ENCODE assay signal across 28 cellular contexts in genomic region chr17:43826206-43826605, GRCh38. TPM values are rescaled to one million over a fixed set of nuclear protein-coding genes. Genes with fewer than 3 reads are reported as not detected.
DNase-seq lines count a peak whose midpoint lies in the region; ATAC-seq, FAIRE-seq and TF ChIP-seq lines count a peak whose summit lies in the region.
"Had no signal": no experiment of that assay in that cellular context is flagged by ENCODE, and none has a peak within 500 bp of the region (broad histone marks: within the 10 kb centered on the region; RNA-seq: fewer than 3 reads in every experiment).

No MANE protein-coding gene starts in this region.

- ATAC-seq in HG02798 (IDR thresholded peaks at IDR 0.05; ENCODE audit: poor library complexity, unreplicated experiment): no peak
- ATAC-seq: A549, GM12878, GM23338 had no signal

- H2AFZ ChIP-seq in endothelial cell of umbilical vein (ENCODE audit: low read depth, low read length) (no peak overlapping the region), neural progenitor cell (replicated peaks) (no peak overlapping the region)
- H2AFZ ChIP-seq: GM23338 had no signal

- H3K36me3 Mint-ChIP-seq in osteocyte (ENCODE audit: unreplicated experiment): peaks cover 10% of the 10 kb centered on the region
- H3K36me3 Mint-ChIP-seq in neural progenitor cell: peaks cover 2% of the 10 kb centered on the region
- H3K36me3 Mint-ChIP-seq: CD8-positive, alpha-beta memory T cell had no signal

- TF ChIP-seq POLR2A in endothelial cell of umbilical vein (IDR thresholded peaks at IDR 0.05; ENCODE audit: low read depth, low read length) (no peak), sigmoid colon (IDR thresholded peaks at IDR 0.05) (no peak)

- no peak overlapping the region for H3K4me2 ChIP-seq in endothelial cell of umbilical vein (ENCODE audit: insufficient read depth, low read length)
- H3K4me2 ChIP-seq in neural progenitor cell: no peak overlapping the region
- H3K4me2 ChIP-seq: A549; BLaER1 treated with 17β-estradiol and CSF1 and Interleukin-3, amounts not matched to agents 10 nM and 100 nM; GM23338 had no signal

- H3K4me1 ChIP-seq in left ventricle myocardium inferior (peaks cover 94% of the 10 kb centered on the region), endothelial cell of umbilical vein (ENCODE audit: control insufficient read depth, extremely low read depth, insufficient read depth, low read length) (no peaks in the 10 kb centered on the region), sigmoid colon (peaks cover 0 to 14% (median 5%) of the 10 kb centered on the region in 4 donors), neural progenitor cell (no peaks in the 10 kb centered on the region)
- H3K4me1 ChIP-seq: BE2C, HAP-1 had no signal

- H3K4me1 Mint-ChIP-seq in osteocyte (ENCODE audit: unreplicated experiment) (peaks cover 2% of the 10 kb centered on the region), neural progenitor cell (peaks cover 9% of the 10 kb centered on the region)
- H3K4me1 Mint-ChIP-seq: CD14-positive monocyte had no signal

- TF ChIP-seq CTCF in left ventricle myocardium inferior (IDR thresholded peaks at IDR 0.05; ENCODE audit: borderline replicate concordance): no peak
- no peak for TF ChIP-seq CTCF in bronchial epithelial cell (IDR thresholded peaks at IDR 0.05; ENCODE audit: insufficient read depth, low read length, severe bottlenecking)
- no peak for TF ChIP-seq CTCF in endothelial cell of umbilical vein (IDR thresholded peaks at IDR 0.05; ENCODE audit: extremely low read depth in 1 of 2, insufficient read depth in 1 of 2, low read depth in 1 of 2, low read length in 2 of 2)
- TF ChIP-seq CTCF in sigmoid colon (IDR thresholded peaks at IDR 0.05): no peak
- TF ChIP-seq CTCF in osteocyte (IDR thresholded peaks at IDR 0.05): no peak
- no peak for TF ChIP-seq CTCF in neural progenitor cell (IDR thresholded peaks at IDR 0.05)

- POLR2A ChIA-PET in endothelial cell of umbilical vein (lab: Charles Lee): no interaction called here

- 94 to 95% methylated on average over 7 of the region's 7 CpGs for WGBS in sigmoid colon, 2 donors

- H3K79me2 ChIP-seq in endothelial cell of umbilical vein (ENCODE audit: control insufficient read depth, insufficient read depth, low read length) (no peaks in the 10 kb centered on the region), neural progenitor cell (ENCODE audit: low read depth) (no peaks in the 10 kb centered on the region)

- H3K27ac Mint-ChIP-seq in osteocyte (ENCODE audit: unreplicated experiment) (no peak overlapping the region), neural progenitor cell (no peak overlapping the region)
- H3K27ac Mint-ChIP-seq: CD14-positive monocyte; CD4-positive, alpha-beta T cell; CD8-positive, alpha-beta memory T cell; GM23338; HFFc6 had no signal

- no peak overlapping the region for H3K4me3 ChIP-seq in left ventricle myocardium inferior
- no peak overlapping the region for H3K4me3 ChIP-seq in bronchial epithelial cell (ENCODE audit: low read depth, low read length)
- no peak overlapping the region for H3K4me3 ChIP-seq in endothelial cell of umbilical vein (replicated peaks in 1 of 3; ENCODE audit: insufficient read depth in 1 of 3, low read depth in 1 of 3, low read length in 3 of 3)
- H3K4me3 ChIP-seq in sigmoid colon: no peak overlapping the region
- no peak overlapping the region for H3K4me3 ChIP-seq in neural progenitor cell
- H3K4me3 ChIP-seq: A549; BLaER1 treated with 17β-estradiol and CSF1 and Interleukin-3, amounts not matched to agents 10 nM and 100 nM; GM12878; GM23338; HAP-1 had no signal

- H4K20me1 ChIP-seq in endothelial cell of umbilical vein (replicated peaks; ENCODE audit: control insufficient read depth, extremely low read depth, insufficient read depth, low read length) (no peaks in the 10 kb centered on the region), neural progenitor cell (ENCODE audit: low read depth) (no peaks in the 10 kb centered on the region)

- dilution Hi-C loops in endothelial cell of umbilical vein (cut with MboI; ENCODE audit: extremely low pct_ligation_motif_present, low sequenced_read_pairs): no loop called here

- H3K27me3 ChIP-seq in left ventricle myocardium inferior (ENCODE audit: low read depth) (no peaks in the 10 kb centered on the region), bronchial epithelial cell (ENCODE audit: control insufficient read depth, insufficient read depth, low read length) (no peaks in the 10 kb centered on the region), endothelial cell of umbilical vein (ENCODE audit: control insufficient read depth in 2 of 2, insufficient read depth in 2 of 2, low read length in 2 of 2) (no peaks in the 10 kb centered on the region), sigmoid colon (no peaks in the 10 kb centered on the region), neural progenitor cell (peaks cover 2% of the 10 kb centered on the region)
- H3K27me3 ChIP-seq: BE2C; BLaER1 treated with 17β-estradiol and CSF1 and Interleukin-3, amounts not matched to agents 10 nM and 100 nM had no signal

- peak overlapping the region; percentile 93 for H3K27ac ChIP-seq in left ventricle myocardium inferior (replicated peaks)
- no peak overlapping the region for H3K27ac ChIP-seq in endothelial cell of umbilical vein (ENCODE audit: insufficient read depth, low read depth, low read length)
- H3K27ac ChIP-seq in sigmoid colon: no peak overlapping the region
- H3K27ac ChIP-seq in neural progenitor cell: no peak overlapping the region
- H3K27ac ChIP-seq: A549; BLaER1 treated with 17β-estradiol and CSF1 and Interleukin-3, amounts not matched to agents 10 nM and 100 nM had no signal

- H3K9me3 Mint-ChIP-seq in osteocyte (ENCODE audit: unreplicated experiment) (no peaks in the 10 kb centered on the region), neural progenitor cell (no peaks in the 10 kb centered on the region)
- H3K9me3 Mint-ChIP-seq: CD14-positive monocyte; CD4-positive, alpha-beta T cell; CD8-positive, alpha-beta memory T cell; GM23338; HFFc6 had no signal

- H3F3A ChIP-seq in neural progenitor cell (ENCODE audit: low read depth): no peaks in the 10 kb centered on the region

- H3K9ac ChIP-seq in endothelial cell of umbilical vein (replicated peaks; ENCODE audit: extremely low read depth, insufficient read depth, low read length) (no peak overlapping the region), neural progenitor cell (no peak overlapping the region)
- H3K9ac ChIP-seq: BLaER1 treated with 17β-estradiol and CSF1 and Interleukin-3, amounts not matched to agents 10 nM and 100 nM had no signal

- H3K9me1 ChIP-seq in endothelial cell of umbilical vein (replicated peaks; ENCODE audit: control insufficient read depth, extremely low read depth, insufficient read depth, low read length): no peaks in the 10 kb centered on the region

- FAIRE-seq in bronchial epithelial cell (lab: Jason Lieb, UNC) (peak; percentile 50), endothelial cell of umbilical vein (lab: Jason Lieb, UNC) (peak; percentile 43)
- FAIRE-seq: A549, D721Med, GM12878, GM19239 had no signal

- BruUV-seq in endothelial cell of umbilical vein (replicated peaks; lab: Mats Ljungman, UMichigan): no TSS peak

- peaks cover 74% of the 10 kb centered on the region for H3K36me3 ChIP-seq in left ventricle myocardium inferior
- H3K36me3 ChIP-seq in bronchial epithelial cell (ENCODE audit: control insufficient read depth, insufficient read depth, low read length): peaks cover 26% of the 10 kb centered on the region
- H3K36me3 ChIP-seq in endothelial cell of umbilical vein (ENCODE audit: control insufficient read depth in 2 of 2, extremely low read depth in 1 of 2, insufficient read depth in 2 of 2, low read length in 2 of 2): peaks cover 2 to 5% of the 10 kb centered on the region in 2 experiments
- H3K36me3 ChIP-seq in sigmoid colon: peaks cover 0 to 52% (median 10%) of the 10 kb centered on the region in 4 donors
- no peaks in the 10 kb centered on the region for H3K36me3 ChIP-seq in neural progenitor cell
- H3K36me3 ChIP-seq: BE2C had no signal

- H3K4me3 Mint-ChIP-seq in osteocyte (ENCODE audit: unreplicated experiment) (no peak overlapping the region), neural progenitor cell (no peak overlapping the region)
- H3K4me3 Mint-ChIP-seq: CD14-positive monocyte; CD4-positive, alpha-beta T cell; CD8-positive, alpha-beta memory T cell; GM23338; HFFc6 had no signal

- H3K9me3 ChIP-seq in left ventricle myocardium inferior (replicated peaks): no peaks in the 10 kb centered on the region
- no peaks in the 10 kb centered on the region for H3K9me3 ChIP-seq in endothelial cell of umbilical vein (replicated peaks; ENCODE audit: control insufficient read depth, insufficient read depth, low read length)
- no peaks in the 10 kb centered on the region for H3K9me3 ChIP-seq in sigmoid colon
- H3K9me3 ChIP-seq in neural progenitor cell (ENCODE audit: low read depth): no peaks in the 10 kb centered on the region
- H3K9me3 ChIP-seq: A549; BE2C; BLaER1 treated with 17β-estradiol and CSF1 and Interleukin-3, amounts not matched to agents 10 nM and 100 nM; HAP-1 had no signal

- TF ChIP-seq EP300 in sigmoid colon (IDR thresholded peaks at IDR 0.05): no peak

- intact Hi-C loops in left ventricle myocardium inferior (cut with micrococcal nuclease) (no loop called here), cardiac septum (cut with DNase I) (no loop called here), endothelial cell of umbilical vein (cut with micrococcal nuclease) (no loop called here), sigmoid colon (cut with DNase I) (no loop called here)

- CTCF ChIA-PET in endothelial cell of umbilical vein (lab: Charles Lee): interaction anchor here (1.6 kb wide), 1 partner anchor 20 kb away, joined by 8 read pairs; no protein-coding TSS in a partner anchor

- DNase-seq in left ventricle myocardium inferior: no peak
- no peak for DNase-seq in cardiac septum (ENCODE audit: low spot score)
- no peak for DNase-seq in bronchial epithelial cell (ENCODE audit: low read depth)
- DNase-seq in endothelial cell of umbilical vein (ENCODE audit: low read depth, low spot score): no peak
- DNase-seq in sigmoid colon: peak; percentile 12
- no peak for DNase-seq in osteocyte (ENCODE audit: extremely low spot score, unreplicated experiment)
- no peak for DNase-seq in neural progenitor cell (ENCODE audit: low spot score)
- DNase-seq: 8988T; ACHN; AML-193; BE2C; CD4-positive, alpha-beta T cell; CD8-positive, alpha-beta memory T cell; DMS 273 treated with DMSO at 0.1 percent for 48 hours; DMS79; EL; GDM1; HFFc6 had no signal

- no peaks in the 10 kb centered on the region for H3K27me3 Mint-ChIP-seq in osteocyte (ENCODE audit: unreplicated experiment)
- peaks cover 8% of the 10 kb centered on the region for H3K27me3 Mint-ChIP-seq in neural progenitor cell (ENCODE audit: insufficient read depth, low read depth)

RNA-seq across cellular contexts. Expression of gene MPP3, which starts 6.7 kb away (rescaled TPM):
- total RNA-seq in left ventricle myocardium inferior (35.2 TPM), cardiac septum (20.0 TPM), bronchial epithelial cell (7.2 and 9.7 TPM in 2 replicates), endothelial cell of umbilical vein (10.8 and 11.3 TPM in 2 replicates), sigmoid colon (10 to 100 TPM in 1 of 4 donors, 1 to 10 TPM in 3; 5.0 to 10.5 (median 6.0) TPM), osteocyte (5.9 and 6.1 TPM in 2 replicates), neural progenitor cell (ENCODE audit: low replicate concordance) (6.1 and 7.0 TPM in 2 replicates)
- polyA plus RNA-seq in endothelial cell of umbilical vein (5.4 and 6.1 TPM in 2 replicates), sigmoid colon (1 to 10 TPM in 2 of 3 donors, under 1 TPM in 1; 0.23 to 1.9 (median 1.2) TPM)
- 3.0 and 4.9 TPM in 2 replicates for polyA plus RNA-seq in endothelial cell of umbilical vein (2011; cell fraction: cytosol; rRNA removed)
- polyA plus RNA-seq in endothelial cell of umbilical vein (2011; cell fraction: nucleus; rRNA removed): 54.8 and 65.0 TPM in 2 replicates
- polyA plus RNA-seq in endothelial cell of umbilical vein (2012): 7.3 and 8.6 TPM in 2 replicates
- 8.8 and 12.2 TPM in 2 replicates for polyA minus RNA-seq in endothelial cell of umbilical vein
- polyA minus RNA-seq in endothelial cell of umbilical vein (2011; cell fraction: cytosol; rRNA and poly(A)+ RNA removed): 4.1 TPM
- 14.7 and 19.7 TPM in 2 replicates for polyA minus RNA-seq in endothelial cell of umbilical vein (2011; cell fraction: nucleus; rRNA and poly(A)+ RNA removed)
- total RNA-seq: GM12878 had no signal
- polyA plus RNA-seq: CD14-positive monocyte; CD8-positive, alpha-beta memory T cell; GM12878 had no signal

RNA-seq across cellular contexts. Expression of gene CD300LG, which starts 20.8 kb away (rescaled TPM):
- 12.6 TPM for total RNA-seq in left ventricle myocardium inferior
- 13.7 TPM for total RNA-seq in cardiac septum
- not detected in 2 replicates for total RNA-seq in bronchial epithelial cell
- total RNA-seq in endothelial cell of umbilical vein: not detected in 2 replicates
- polyA plus RNA-seq in endothelial cell of umbilical vein: not detected in 2 replicates
- not detected in 2 replicates for polyA plus RNA-seq in endothelial cell of umbilical vein (2011; cell fraction: cytosol; rRNA removed)
- polyA plus RNA-seq in endothelial cell of umbilical vein (2011; cell fraction: nucleus; rRNA removed): not detected in 2 replicates
- polyA plus RNA-seq in endothelial cell of umbilical vein (2012): not detected in 2 replicates
- polyA minus RNA-seq in endothelial cell of umbilical vein: not detected in 2 replicates
- polyA minus RNA-seq in endothelial cell of umbilical vein (2011; cell fraction: cytosol; rRNA and poly(A)+ RNA removed): not detected
- polyA minus RNA-seq in endothelial cell of umbilical vein (2011; cell fraction: nucleus; rRNA and poly(A)+ RNA removed): not detected in 2 replicates
- total RNA-seq in sigmoid colon: 1 to 10 TPM; 1.5 to 5.3 (median 2.6) TPM
- polyA plus RNA-seq in sigmoid colon: 1 to 10 TPM in 1 of 3 donors, under 1 TPM in 1, not detected in 1; 0.60 to 1.5 TPM
- total RNA-seq in osteocyte: not detected in 2 replicates
- total RNA-seq in neural progenitor cell (ENCODE audit: low replicate concordance): not detected in 2 replicates
- total RNA-seq: CD4-positive, alpha-beta T cell; CD8-positive, alpha-beta memory T cell; GM12878; GM23338; H4; HFFc6 had no signal
- polyA plus RNA-seq: A549; CD14-positive monocyte; CD8-positive, alpha-beta memory T cell; GM12878; GM23338 had no signal

RNA-seq across cellular contexts. Expression of gene CFAP97D1, which starts 46.0 kb away (rescaled TPM):
- 0.05 TPM for total RNA-seq in left ventricle myocardium inferior
- not detected for total RNA-seq in cardiac septum
- not detected in 2 replicates for total RNA-seq in bronchial epithelial cell
- total RNA-seq in endothelial cell of umbilical vein: not detected in 2 replicates
- not detected in 2 replicates for polyA plus RNA-seq in endothelial cell of umbilical vein
- not detected in 2 replicates for polyA plus RNA-seq in endothelial cell of umbilical vein (2011; cell fraction: cytosol; rRNA removed)
- polyA plus RNA-seq in endothelial cell of umbilical vein (2011; cell fraction: nucleus; rRNA removed): not detected in 2 replicates
- not detected in 2 replicates for polyA plus RNA-seq in endothelial cell of umbilical vein (2012)
- polyA minus RNA-seq in endothelial cell of umbilical vein: not detected in 2 replicates
- not detected for polyA minus RNA-seq in endothelial cell of umbilical vein (2011; cell fraction: cytosol; rRNA and poly(A)+ RNA removed)
- not detected in 2 replicates for polyA minus RNA-seq in endothelial cell of umbilical vein (2011; cell fraction: nucleus; rRNA and poly(A)+ RNA removed)
- total RNA-seq in sigmoid colon: not detected
- not detected for polyA plus RNA-seq in sigmoid colon
- not detected in 2 replicates for total RNA-seq in osteocyte
- not detected in 2 replicates for total RNA-seq in neural progenitor cell (ENCODE audit: low replicate concordance)
- total RNA-seq: CD4-positive, alpha-beta T cell; CD8-positive, alpha-beta memory T cell; GM12878; H4; HFFc6 had no signal
- polyA plus RNA-seq: A549; CD14-positive monocyte; CD8-positive, alpha-beta memory T cell had no signal

RNA-seq across cellular contexts. Expression of gene DUSP3, which starts 47.4 kb away (rescaled TPM):
- total RNA-seq in left ventricle myocardium inferior: 293 TPM
- total RNA-seq in cardiac septum: 224 TPM
- 36.9 and 37.8 TPM in 2 replicates for total RNA-seq in bronchial epithelial cell
- 51.4 and 57.7 TPM in 2 replicates for total RNA-seq in endothelial cell of umbilical vein
- polyA plus RNA-seq in endothelial cell of umbilical vein: 46.8 and 55.2 TPM in 2 replicates
- 37.1 and 43.9 TPM in 2 replicates for polyA plus RNA-seq in endothelial cell of umbilical vein (2011; cell fraction: cytosol; rRNA removed)
- polyA plus RNA-seq in endothelial cell of umbilical vein (2011; cell fraction: nucleus; rRNA removed): 50.4 and 52.5 TPM in 2 replicates
- polyA plus RNA-seq in endothelial cell of umbilical vein (2012): 39.6 and 55.8 TPM in 2 replicates
- polyA minus RNA-seq in endothelial cell of umbilical vein: 66.2 and 71.7 TPM in 2 replicates
- polyA minus RNA-seq in endothelial cell of umbilical vein (2011; cell fraction: cytosol; rRNA and poly(A)+ RNA removed): 27.1 TPM
- 32.3 and 40.5 TPM in 2 replicates for polyA minus RNA-seq in endothelial cell of umbilical vein (2011; cell fraction: nucleus; rRNA and poly(A)+ RNA removed)
- 100 to 1,000 TPM in 3 of 4 donors, 10 to 100 TPM in 1; 70.4 to 140 (median 120) TPM for total RNA-seq in sigmoid colon
- polyA plus RNA-seq in sigmoid colon: 10 to 100 TPM; 32.3 to 57.1 (median 47.2) TPM
- 36.4 and 37.0 TPM in 2 replicates for total RNA-seq in osteocyte
- total RNA-seq in neural progenitor cell (ENCODE audit: low replicate concordance): 18.2 and 20.8 TPM in 2 replicates
